In the genomic region with DNA sequence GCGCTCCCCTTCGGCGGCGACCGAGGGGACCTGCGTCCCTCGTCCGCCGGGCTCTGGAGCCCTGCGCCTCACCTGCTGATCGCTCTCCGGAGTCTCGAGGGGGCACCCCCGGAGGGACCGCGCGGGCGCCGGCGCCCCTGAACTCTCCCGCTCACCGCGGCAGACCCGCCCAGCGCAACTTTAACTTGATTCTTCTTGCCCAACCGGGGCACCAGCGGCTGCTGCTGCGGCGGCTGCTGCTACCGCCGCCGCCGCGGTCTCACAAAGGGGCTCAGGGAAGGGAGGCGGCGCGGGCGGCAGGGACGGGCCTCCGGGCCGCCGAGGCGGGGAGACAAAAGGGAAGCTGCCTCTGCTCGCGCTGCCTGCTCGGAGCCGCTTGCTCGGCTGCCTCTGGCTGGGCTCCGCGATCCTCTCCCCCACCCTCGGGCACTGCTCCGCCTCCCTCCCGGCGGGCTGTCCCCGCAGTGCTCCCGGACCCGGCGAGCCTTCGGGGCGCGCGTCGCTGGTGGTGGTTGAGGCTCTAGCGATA, we compare ENCODE assay signal across 8 cellular contexts. TPM values are rescaled to one million over a fixed set of nuclear protein-coding genes. Genes with fewer than 3 reads are reported as not detected.
DNase-seq lines count a peak whose midpoint lies in the region; ATAC-seq and TF ChIP-seq lines count a peak whose summit lies in the region.

TSS of gene PPM1L (plus strand) at position 456 of the 529 bp plus-strand sequence.

- H3K27ac Mint-ChIP-seq in activated CD8-positive, alpha-beta T cell treated with anti-CD3 and anti-CD28 coated beads, Interleukin-2, amount 10 ng/mL, durations not matched to agents 7 days and 5 days: peak within 1 kb of the TSS; percentile 95

- no peaks in the 10 kb centered on the region for H3K9me3 Mint-ChIP-seq in activated CD8-positive, alpha-beta T cell treated with anti-CD3 and anti-CD28 coated beads, Interleukin-2, amount 10 ng/mL, durations not matched to agents 7 days and 5 days (ENCODE audit: insufficient read depth)

- H3K4me1 ChIP-seq in ACC112 (ENCODE audit: control insufficient read depth, insufficient read depth, low read length, unreplicated experiment) (peaks cover 6% of the 10 kb centered on the region), endocrine pancreas (ENCODE audit: control insufficient read depth, insufficient read depth, low read length) (peaks cover 19% of the 10 kb centered on the region), mesodermal cell (ENCODE audit: control insufficient read depth, insufficient read depth, low read length, poor library complexity, severe bottlenecking) (no peaks in the 10 kb centered on the region)

- WGBS in mesodermal cell (ENCODE audit: insufficient coverage in 2 of 2), 2 experiments: 0% methylated on average over 46 to 50 of the region's 64 CpGs

- H3K27me3 Mint-ChIP-seq in activated CD8-positive, alpha-beta T cell treated with anti-CD3 and anti-CD28 coated beads, Interleukin-2, amount 10 ng/mL, durations not matched to agents 7 days and 5 days (ENCODE audit: low read depth): peaks cover 23% of the 10 kb centered on the region

- peak within 1 kb of the TSS; percentile 68 for H3K9ac ChIP-seq in endocrine pancreas (ENCODE audit: control insufficient read depth, insufficient read depth, low read length)

- ATAC-seq in GM18505 (IDR thresholded peaks at IDR 0.05; ENCODE audit: unreplicated experiment) (peak; percentile 45), HG02981 (IDR thresholded peaks at IDR 0.05; ENCODE audit: unreplicated experiment) (peak; percentile 32)
- peak; percentile 62 for ATAC-seq in activated CD8-positive, alpha-beta T cell treated with anti-CD3 and anti-CD28 coated beads, Interleukin-2, amount 10 ng/mL, durations not matched to agents 7 days and 5 days

- H3K27me3 ChIP-seq in ACC112 (ENCODE audit: insufficient read depth, low read length) (peaks cover 48% of the 10 kb centered on the region), endocrine pancreas (ENCODE audit: control insufficient read depth, insufficient read depth, low read length) (no peaks in the 10 kb centered on the region)

- POLR2A ChIA-PET in activated CD8-positive, alpha-beta T cell treated with anti-CD3 and anti-CD28 coated beads, Interleukin-2, amount 10 ng/mL, durations not matched to agents 7 days and 5 days (lab: Charles Lee): interaction anchor here (0.6 to 0.8 kb wide), 2 partner anchors 13 to 275 kb away, joined by 3 read pairs; no protein-coding TSS in a partner anchor

- TF ChIP-seq POLR2A in GM18505 (IDR thresholded peaks at IDR 0.05; ENCODE audit: borderline replicate concordance, extremely low read depth, insufficient read depth, insufficient read length): no peak

- H3K4me1 Mint-ChIP-seq in activated CD8-positive, alpha-beta T cell treated with anti-CD3 and anti-CD28 coated beads, Interleukin-2, amount 10 ng/mL, durations not matched to agents 7 days and 5 days (ENCODE audit: low read depth): peaks cover 31% of the 10 kb centered on the region

- peak within 1 kb of the TSS; percentile 91 for H2AFZ ChIP-seq in ACC112 (ENCODE audit: low read length, unreplicated experiment)

- H3K9me3 ChIP-seq in endocrine pancreas (ENCODE audit: control insufficient read depth, low read length): no peaks in the 10 kb centered on the region
- no peaks in the 10 kb centered on the region for H3K9me3 ChIP-seq in mesodermal cell (ENCODE audit: control insufficient read depth, low read length)

- no peaks in the 10 kb centered on the region for H3K36me3 Mint-ChIP-seq in activated CD8-positive, alpha-beta T cell treated with anti-CD3 and anti-CD28 coated beads, Interleukin-2, amount 10 ng/mL, durations not matched to agents 7 days and 5 days (ENCODE audit: low read depth)

- H3K79me2 ChIP-seq in ACC112 (ENCODE audit: control insufficient read depth, insufficient read depth, low read length, unreplicated experiment): no peaks in the 10 kb centered on the region

- H3K27ac ChIP-seq in ACC112 (ENCODE audit: low read depth, low read length): peak within 1 kb of the TSS; percentile 71
- H3K27ac ChIP-seq in mesodermal cell (ENCODE audit: low read depth, low read length, severe bottlenecking): peak within 1 kb of the TSS; percentile 86

- H3K4me3 ChIP-seq in ACC112 (ENCODE audit: low read depth, low read length): peak within 1 kb of the TSS; percentile 87
- H3K4me3 ChIP-seq in endocrine pancreas (ENCODE audit: control insufficient read depth, insufficient read depth, low read length): peak within 1 kb of the TSS; percentile 93
- peak within 1 kb of the TSS; percentile 74 for H3K4me3 ChIP-seq in mesodermal cell (ENCODE audit: extremely low read depth, insufficient read depth, low read length, poor library complexity, severe bottlenecking)

- CTCF ChIA-PET in activated CD8-positive, alpha-beta T cell treated with anti-CD3 and anti-CD28 coated beads, Interleukin-2, amount 10 ng/mL, durations not matched to agents 7 days and 5 days (lab: Charles Lee): interaction anchor here (0.7 to 1.6 kb wide), 3 partner anchors 10 to 186 kb away, joined by 3 read pairs; no protein-coding TSS in a partner anchor

- peak; percentile 79 for DNase-seq in NCI-H2171 treated with DMSO at 0.1 percent for 48 hours (lab: John Stamatoyannopoulos, UW)
- peak; percentile 60 for DNase-seq in activated CD8-positive, alpha-beta T cell treated with anti-CD3 and anti-CD28 coated beads, Interleukin-2, amount 10 ng/mL, durations not matched to agents 7 days and 5 days
- peak; percentile 23 to 39 for DNase-seq in stimulated activated CD8-positive, alpha-beta memory T cell treated with anti-CD3 and anti-CD28 coated beads, Interleukin-2, amount 100 ng/mL, for 48 hours (ENCODE audit: low read depth in 2 of 2)

- H3K36me3 ChIP-seq in ACC112 (ENCODE audit: insufficient read depth, low read length) (no peaks in the 10 kb centered on the region), endocrine pancreas (ENCODE audit: control insufficient read depth, insufficient read depth, low read length) (no peaks in the 10 kb centered on the region), mesodermal cell (ENCODE audit: control insufficient read depth, insufficient read depth, low read length) (no peaks in the 10 kb centered on the region)

- H3K4me3 Mint-ChIP-seq in activated CD8-positive, alpha-beta T cell treated with anti-CD3 and anti-CD28 coated beads, Interleukin-2, amount 10 ng/mL, durations not matched to agents 7 days and 5 days: peak within 1 kb of the TSS; percentile 96

RNA-seq across cellular contexts. Expression of gene PPM1L, which starts in this region (rescaled TPM):
- 1 to 10 TPM; 3.8 to 3.9 TPM for total RNA-seq in activated CD8-positive, alpha-beta T cell treated with anti-CD3 and anti-CD28 coated beads, Interleukin-2, amount 10 ng/mL, durations not matched to agents 7 days and 5 days
- 7.7 TPM for polyA plus RNA-seq in mesodermal cell (2013, experiment 1 of 2)
- 6.6 TPM for polyA plus RNA-seq in mesodermal cell (2013, experiment 2 of 2)

Comparison
In these comparisons a context has a peak if more than half of its experiments do, and no peak if none do; other contexts are left out.
1. Peak in every context shown above with its lines: DNase-seq, ATAC-seq, H3K4me3 ChIP-seq and H3K27ac ChIP-seq.